ENCODE assay signal across 26 cellular contexts in genomic region chr4:32172761-32173160, GRCh38.
DNase-seq lines count a peak whose midpoint lies in the region; FAIRE-seq and TF ChIP-seq lines count a peak whose summit lies in the region.
"Had no signal": no experiment of that assay in that cellular context is flagged by ENCODE, and none has a peak within 500 bp of the region (broad histone marks: within the 10 kb centered on the region; RNA-seq: fewer than 3 reads in every experiment).

No MANE protein-coding gene starts in this region.

- DNase-seq in HS-5 (ENCODE audit: low read depth) (peak; percentile 19), astrocyte (ENCODE audit: low read depth) (peak; percentile 55), fibroblast of the aortic adventitia (ENCODE audit: low read depth) (peak; percentile 37), type B pancreatic cell (ENCODE audit: extremely low spot score, unreplicated experiment) (no peak), AG20443 (ENCODE audit: low spot score) (no peak), NCI-H748 treated with DMSO at 0.1 percent for 48 hours (lab: John Stamatoyannopoulos, UW) (no peak), KG1 (lab: John Stamatoyannopoulos, UW) (no peak)
- DNase-seq: activated CD4-positive, alpha-beta T cell treated with anti-CD3 and anti-CD28 coated beads for 1 hour; activated naive CD8-positive, alpha-beta T cell treated with anti-CD3 and anti-CD28 coated beads for 36 hours; BE2C; COR-L47; dorsolateral prefrontal cortex; EL; esophagus squamous epithelium; hippocampal formation; islet precursor cell; naive B cell; NCI-H1436; NCI-H2227 treated with DMSO at 0.1 percent for 48 hours; ovary; stimulated activated CD4-positive, alpha-beta T cell treated with anti-CD3 and anti-CD28 coated beads, Interleukin-1b, Interleukin-23, amount 100 ng/mL, for 48 hours; stimulated activated naive CD4-positive, alpha-beta T cell treated with Interleukin-2 at 50 U/mL for 16 hours; T1000; thyroid gland had no signal

- no peak overlapping the region for H3K9ac ChIP-seq in astrocyte (ENCODE audit: low read length)

- no peaks in the 10 kb centered on the region for H3K4me1 ChIP-seq in astrocyte (ENCODE audit: insufficient read depth, low read length)
- H3K4me1 ChIP-seq: BE2C, esophagus squamous epithelium, thyroid gland had no signal

- H4K20me1 ChIP-seq in astrocyte (ENCODE audit: insufficient read depth, low read length) = no peaks in the 10 kb centered on the region

- H3K4me3 ChIP-seq in astrocyte (ENCODE audit: insufficient read depth, low read depth, low read length) (no peak overlapping the region), fibroblast of the aortic adventitia (ENCODE audit: low read depth, low read length) (no peak overlapping the region)
- H3K4me3 ChIP-seq: dorsolateral prefrontal cortex, esophagus squamous epithelium, GM23338, ovary, SK-N-MC, thyroid gland had no signal

- H3K9me3 Mint-ChIP-seq in astrocyte (ENCODE audit: unreplicated experiment) = peaks cover 3% of the 10 kb centered on the region
- peaks cover 18% of the 10 kb centered on the region for H3K9me3 Mint-ChIP-seq in type B pancreatic cell

- H3K27me3 ChIP-seq in astrocyte (ENCODE audit: insufficient read depth, low read length) = no peaks in the 10 kb centered on the region
- H3K27me3 ChIP-seq: BE2C, dorsolateral prefrontal cortex, esophagus squamous epithelium, ovary, thyroid gland had no signal

- H3K36me3 Mint-ChIP-seq in astrocyte (ENCODE audit: low read depth, unreplicated experiment) = no peaks in the 10 kb centered on the region
- no peaks in the 10 kb centered on the region for H3K36me3 Mint-ChIP-seq in type B pancreatic cell
- H3K36me3 Mint-ChIP-seq: activated naive CD8-positive, alpha-beta T cell treated with anti-CD3 and anti-CD28 coated beads for 36 hours; naive B cell had no signal

- H3K79me2 ChIP-seq in astrocyte (ENCODE audit: insufficient read depth, low read length) = no peaks in the 10 kb centered on the region

- H3K4me2 ChIP-seq in astrocyte (ENCODE audit: low read length) = no peak overlapping the region
- H3K4me2 ChIP-seq: GM23338 had no signal

- H2AFZ ChIP-seq in astrocyte (ENCODE audit: low read depth, low read length) = no peak overlapping the region
- H2AFZ ChIP-seq: GM23338 had no signal

- H3K27ac Mint-ChIP-seq in astrocyte (ENCODE audit: unreplicated experiment) = peak overlapping the region; percentile 35
- H3K27ac Mint-ChIP-seq in type B pancreatic cell = peak overlapping the region; percentile 22
- H3K27ac Mint-ChIP-seq: activated naive CD8-positive, alpha-beta T cell treated with anti-CD3 and anti-CD28 coated beads for 36 hours; GM23338; naive B cell had no signal

- H3K4me1 Mint-ChIP-seq in astrocyte (ENCODE audit: low read depth, unreplicated experiment) = peaks cover 5% of the 10 kb centered on the region
- no peaks in the 10 kb centered on the region for H3K4me1 Mint-ChIP-seq in type B pancreatic cell (ENCODE audit: unreplicated experiment)
- H3K4me1 Mint-ChIP-seq: activated naive CD8-positive, alpha-beta T cell treated with anti-CD3 and anti-CD28 coated beads for 36 hours; GM23338; naive B cell had no signal

- H3K27me3 Mint-ChIP-seq in astrocyte (ENCODE audit: low read depth, unreplicated experiment) = no peaks in the 10 kb centered on the region
- no peaks in the 10 kb centered on the region for H3K27me3 Mint-ChIP-seq in type B pancreatic cell
- H3K27me3 Mint-ChIP-seq: activated naive CD8-positive, alpha-beta T cell treated with anti-CD3 and anti-CD28 coated beads for 36 hours; naive B cell had no signal

- H3K36me3 ChIP-seq in astrocyte (ENCODE audit: insufficient read depth, low read length) = no peaks in the 10 kb centered on the region
- H3K36me3 ChIP-seq: BE2C, esophagus squamous epithelium, ovary, thyroid gland had no signal

- H3K27ac ChIP-seq in astrocyte (ENCODE audit: low read depth, low read length) = peak overlapping the region; percentile 19
- H3K27ac ChIP-seq: dorsolateral prefrontal cortex, esophagus squamous epithelium, ovary, SK-N-MC, thyroid gland had no signal

- no peak overlapping the region for H3K4me3 Mint-ChIP-seq in astrocyte (ENCODE audit: unreplicated experiment)
- no peak overlapping the region for H3K4me3 Mint-ChIP-seq in type B pancreatic cell
- H3K4me3 Mint-ChIP-seq: activated naive CD8-positive, alpha-beta T cell treated with anti-CD3 and anti-CD28 coated beads for 36 hours; GM23338 had no signal

- no peaks in the 10 kb centered on the region for H3K9me3 ChIP-seq in astrocyte (ENCODE audit: insufficient read depth, low read depth, low read length)
- H3K9me3 ChIP-seq: BE2C, esophagus squamous epithelium, ovary, thyroid gland had no signal

- FAIRE-seq in astrocyte (lab: Jason Lieb, UNC) = no peak

- TF ChIP-seq CTCF in astrocyte (IDR thresholded peaks at IDR 0.05; ENCODE audit: insufficient read depth, low read depth, low read length) (no peak), fibroblast of the aortic adventitia (IDR thresholded peaks at IDR 0.05; ENCODE audit: insufficient read depth, low read length) (no peak), type B pancreatic cell (conservative IDR thresholded peaks at IDR 0.05) (no peak)

Comparison
In these comparisons a context has a peak if more than half of its experiments do, and no peak if none do; other contexts are left out.
1. DNase-seq: peak in HS-5 (single experiment), astrocyte (single experiment) and fibroblast of the aortic adventitia (single experiment); none in type B pancreatic cell (single experiment), AG20443 (single experiment), NCI-H748 treated with DMSO at 0.1 percent for 48 hours (single experiment) and KG1 (single experiment).